ENCODE assay signal across 13 cellular contexts in genomic region chr4:89556596-89557305, GRCh38.
"Had no signal": no experiment of that assay in that cellular context is flagged by ENCODE, and none has a peak within 500 bp of the region (broad histone marks: within the 10 kb centered on the region; RNA-seq: fewer than 3 reads in every experiment).

No MANE protein-coding gene starts in this region.

- DNase-seq: activated CD4-positive, CD25-positive, alpha-beta regulatory T cell; activated T-cell treated with anti-CD3 and anti-CD28 coated beads, Interleukin-2, amount 50 U/mL, for 1 hour; anterior cingulate cortex; esophagus squamous epithelium; hippocampal formation; kidney glomerular epithelial cell; naive thymus-derived CD4-positive, alpha-beta T cell; posterior cingulate gyrus; stimulated activated CD4-positive, alpha-beta T cell treated with anti-CD3 and anti-CD28 coated beads, Interleukin-4, amount 100 ng/mL, for 4 hours; stimulated activated naive CD8-positive, alpha-beta T cell treated with anti-CD3 and anti-CD28 coated beads, Interleukin-15, amount 100 ng/mL, for 72 hours had no signal

- H3K36me3 ChIP-seq: esophagus squamous epithelium, neutrophil, thoracic aorta had no signal

- H3K27me3 ChIP-seq: esophagus squamous epithelium, neutrophil had no signal

- H3K9me3 ChIP-seq: esophagus squamous epithelium, neutrophil, thoracic aorta had no signal

- FAIRE-seq: endometrium had no signal

- H3K4me1 ChIP-seq: esophagus squamous epithelium had no signal

- H3K4me3 ChIP-seq: esophagus squamous epithelium, thoracic aorta had no signal

- H3K27ac ChIP-seq: esophagus squamous epithelium, neutrophil, thoracic aorta had no signal
